In genomic region chr2:216555274-216555673, GRCh38 we compare ENCODE assay signal across 9 cellular contexts. TPM values are rescaled to one million over a fixed set of nuclear protein-coding genes. Genes with fewer than 3 reads are reported as not detected.
A peak's percentile ranks its signal among the peaks of the same experiment; 100 is the strongest.
DNase-seq lines count a peak whose midpoint lies in the region; ATAC-seq and TF ChIP-seq lines count a peak whose summit lies in the region.
"Had no signal": no experiment of that assay in that cellular context is flagged by ENCODE, and none has a peak within 500 bp of the region (broad histone marks: within the 10 kb centered on the region; RNA-seq: fewer than 3 reads in every experiment).

No MANE protein-coding gene starts in this region.

- intact Hi-C loops in Calu3 (cut with micrococcal nuclease; ENCODE audit: unreplicated experiment) (no loop called here), dorsolateral prefrontal cortex (cut with DNase I) (no loop called here)

- peak; percentile 16 for DNase-seq in Calu3
- peak; percentile 46 for DNase-seq in NCI-H2107 treated with DMSO at 0.1 percent for 48 hours (lab: John Stamatoyannopoulos, UW; ENCODE audit: unreplicated experiment)
- DNase-seq in dorsolateral prefrontal cortex, result peak; percentile 25 to 77 (median 68)
- no peak for DNase-seq in natural killer cell treated with Interleukin-12 subunit alpha and Interleukin-12 subunit beta and Interleukin-15 and Interleukin-18, amount 100 ng/mL, for 72 hours (ENCODE audit: low spot score)
- DNase-seq in DMS53 treated with DMSO at 0.1 percent for 48 hours (lab: John Stamatoyannopoulos, UW; ENCODE audit: unreplicated experiment), result no peak
- no peak for DNase-seq in COLO668 (lab: John Stamatoyannopoulos, UW; ENCODE audit: unreplicated experiment)
- no peak for DNase-seq in T-helper 2 cell treated with Interferon-gamma antibody and Interleukin-4, amounts not matched to agents 5 μg/mL and 100 μg/mL, for 36 hours (ENCODE audit: low spot score)
- DNase-seq: activated CD4-positive, CD25-positive, alpha-beta regulatory T cell treated with anti-CD3 and anti-CD28 coated beads, Interleukin-2, amount 50 U/mL, for 72 hours had no signal

- no peak overlapping the region for H3K27ac Mint-ChIP-seq in Calu3 (ENCODE audit: unreplicated experiment)
- H3K27ac Mint-ChIP-seq in natural killer cell treated with Interleukin-12 subunit alpha and Interleukin-12 subunit beta and Interleukin-15 and Interleukin-18, amount 100 ng/mL, for 72 hours, result peak overlapping the region in 1 of 2 donors; percentile 35
- H3K27ac Mint-ChIP-seq in T-helper 2 cell treated with Interferon-gamma antibody and Interleukin-4, amounts not matched to agents 5 μg/mL and 100 μg/mL, for 36 hours, result no peak overlapping the region

- H3K27me3 Mint-ChIP-seq in Calu3 (ENCODE audit: unreplicated experiment), result peaks cover 14% of the 10 kb centered on the region
- H3K27me3 Mint-ChIP-seq in natural killer cell treated with Interleukin-12 subunit alpha and Interleukin-12 subunit beta and Interleukin-15 and Interleukin-18, amount 100 ng/mL, for 72 hours, result no peaks in the 10 kb centered on the region
- H3K27me3 Mint-ChIP-seq in T-helper 2 cell treated with Interferon-gamma antibody and Interleukin-4, amounts not matched to agents 5 μg/mL and 100 μg/mL, for 36 hours (ENCODE audit: low read depth), result no peaks in the 10 kb centered on the region

- no peak overlapping the region for H3K4me3 ChIP-seq in dorsolateral prefrontal cortex

- no peaks in the 10 kb centered on the region for H3K4me1 Mint-ChIP-seq in Calu3 (ENCODE audit: low read depth, unreplicated experiment)
- peaks cover 33 to 37% of the 10 kb centered on the region in 2 donors for H3K4me1 Mint-ChIP-seq in natural killer cell treated with Interleukin-12 subunit alpha and Interleukin-12 subunit beta and Interleukin-15 and Interleukin-18, amount 100 ng/mL, for 72 hours (ENCODE audit: low read depth in 2 of 2)
- no peaks in the 10 kb centered on the region for H3K4me1 Mint-ChIP-seq in T-helper 2 cell treated with Interferon-gamma antibody and Interleukin-4, amounts not matched to agents 5 μg/mL and 100 μg/mL, for 36 hours (ENCODE audit: low read depth)

- H3K4me3 Mint-ChIP-seq in Calu3 (ENCODE audit: low read depth, unreplicated experiment), result no peak overlapping the region
- peak overlapping the region; percentile 58 for H3K4me3 Mint-ChIP-seq in natural killer cell treated with Interleukin-12 subunit alpha and Interleukin-12 subunit beta and Interleukin-15 and Interleukin-18, amount 100 ng/mL, for 72 hours
- H3K4me3 Mint-ChIP-seq in T-helper 2 cell treated with Interferon-gamma antibody and Interleukin-4, amounts not matched to agents 5 μg/mL and 100 μg/mL, for 36 hours, result no peak overlapping the region

- peak overlapping the region in 22 of 59 donors; percentile 1 to 66 (median 32) for H3K27ac ChIP-seq in dorsolateral prefrontal cortex

- no peaks in the 10 kb centered on the region for H3K27me3 ChIP-seq in dorsolateral prefrontal cortex

- TF ChIP-seq CTCF in Calu3 (IDR thresholded peaks at IDR 0.05; ENCODE audit: unreplicated experiment) (no peak), dorsolateral prefrontal cortex (IDR thresholded peaks at IDR 0.05 in 54 of 56, conservative IDR thresholded peaks at IDR 0.05 in 2 of 56; ENCODE audit: low read depth in 1 of 56, partially characterized antibody in 56 of 56) (no peak)

- no TSS peak for BruUV-seq in Calu3 (replicated peaks; lab: Mats Ljungman, UMichigan)

- CTCF ChIA-PET in Calu3 (lab: Charles Lee), result interaction anchor here (0.6 kb wide), 1 partner anchor 1222 kb away, joined by 3 read pairs; no protein-coding TSS in a partner anchor

- no peaks in the 10 kb centered on the region for H3K36me3 Mint-ChIP-seq in Calu3 (ENCODE audit: insufficient read depth, unreplicated experiment)
- no peaks in the 10 kb centered on the region for H3K36me3 Mint-ChIP-seq in natural killer cell treated with Interleukin-12 subunit alpha and Interleukin-12 subunit beta and Interleukin-15 and Interleukin-18, amount 100 ng/mL, for 72 hours
- H3K36me3 Mint-ChIP-seq in T-helper 2 cell treated with Interferon-gamma antibody and Interleukin-4, amounts not matched to agents 5 μg/mL and 100 μg/mL, for 36 hours (ENCODE audit: low read depth), result no peaks in the 10 kb centered on the region

- no peaks in the 10 kb centered on the region for H3K9me3 Mint-ChIP-seq in Calu3 (ENCODE audit: low read depth, unreplicated experiment)
- H3K9me3 Mint-ChIP-seq in natural killer cell treated with Interleukin-12 subunit alpha and Interleukin-12 subunit beta and Interleukin-15 and Interleukin-18, amount 100 ng/mL, for 72 hours, result no peaks in the 10 kb centered on the region
- no peaks in the 10 kb centered on the region for H3K9me3 Mint-ChIP-seq in T-helper 2 cell treated with Interferon-gamma antibody and Interleukin-4, amounts not matched to agents 5 μg/mL and 100 μg/mL, for 36 hours

- no peak for ATAC-seq in natural killer cell treated with Interleukin-12 subunit alpha and Interleukin-12 subunit beta and Interleukin-15 and Interleukin-18, amount 100 ng/mL, for 72 hours
- no peak for ATAC-seq in HG03571 (IDR thresholded peaks at IDR 0.05; ENCODE audit: unreplicated experiment)

RNA-seq across cellular contexts. Expression of gene RPL37A, which starts 56.6 kb away (rescaled TPM):
- total RNA-seq in Calu3 (2022) (1,797 and 1,889 TPM in 2 replicates), dorsolateral prefrontal cortex (1,000 to 10,000 TPM in 115 of 120 experiments, 100 to 1,000 TPM in 5; 791 to 1,871 (median 1,178) TPM)
- 1,000 to 10,000 TPM; 1,675 to 1,724 TPM for total RNA-seq in natural killer cell treated with Interleukin-12 subunit alpha and Interleukin-12 subunit beta and Interleukin-15 and Interleukin-18, amount 100 ng/mL, for 72 hours

Comparison
In these comparisons a context has a peak if more than half of its experiments do, and no peak if none do; other contexts are left out.
1. DNase-seq: peak in Calu3 (single experiment), NCI-H2107 treated with DMSO at 0.1 percent for 48 hours (single experiment) and dorsolateral prefrontal cortex (10 of 10); none in natural killer cell treated with Interleukin-12 subunit alpha and Interleukin-12 subunit beta and Interleukin-15 and Interleukin-18, amount 100 ng/mL, for 72 hours (single experiment), DMS53 treated with DMSO at 0.1 percent for 48 hours (single experiment), COLO668 (single experiment) and T-helper 2 cell treated with Interferon-gamma antibody and Interleukin-4, amounts not matched to agents 5 μg/mL and 100 μg/mL, for 36 hours (single experiment).